8 cellular contexts compared by ENCODE assay signal in genomic region chr13:25114220-25114619, GRCh38. TPM values are rescaled to one million over a fixed set of nuclear protein-coding genes. Genes with fewer than 3 reads are reported as not detected.
DNase-seq lines count a peak whose midpoint lies in the region; ATAC-seq and TF ChIP-seq lines count a peak whose summit lies in the region.

No MANE protein-coding gene starts in this region.

- peak; percentile 65 for DNase-seq in ACHN
- peak; percentile 72 for DNase-seq in GM13977 (ENCODE audit: low spot score)
- DNase-seq in NCI-H526 (lab: John Stamatoyannopoulos, UW): peak; percentile 86 to 93
- DNase-seq in activated CD4-positive, alpha-beta T cell treated with anti-CD3 and anti-CD28 coated beads, Interleukin-2, amount 50 U/mL, for 1 hour: peak; percentile 41
- peak; percentile 84 for DNase-seq in ecto neural progenitor cell (ENCODE audit: low spot score)
- DNase-seq in lower lobe of right lung: no peak
- DNase-seq in stimulated activated CD8-positive, alpha-beta memory T cell treated with anti-CD3 and anti-CD28 coated beads, Interleukin-15, amount 100 ng/mL, for 48 hours (ENCODE audit: low read depth in 2 of 2): peak; percentile 36 to 55

- H3K4me3 ChIP-seq in lower lobe of right lung: no peak overlapping the region

- no peaks in the 10 kb centered on the region for H3K36me3 ChIP-seq in lower lobe of right lung

- intact Hi-C loops in lower lobe of right lung (cut with DNase I): no loop called here

- in situ Hi-C loops in ACHN (cut with HindIII; ENCODE audit: low pct_ligation_motif_present, low pct_unique_long_range_greater_than_20kb, low sequenced_read_pairs) (no loop called here), GM13977 (cut with MboI; ENCODE audit: low pct_unique_long_range_greater_than_20kb, low sequenced_read_pairs, unreplicated experiment) (no loop called here)

- no peaks in the 10 kb centered on the region for H3K9me3 ChIP-seq in lower lobe of right lung

- peaks cover 7% of the 10 kb centered on the region for H3K27me3 ChIP-seq in lower lobe of right lung (ENCODE audit: low read depth)

- H3K27ac ChIP-seq in lower lobe of right lung: no peak overlapping the region

- TF ChIP-seq CTCF in GM13977 (IDR thresholded peaks at IDR 0.05; ENCODE audit: extremely low read depth, insufficient read depth, missing control alignments): peak; percentile 89
- TF ChIP-seq CTCF in lower lobe of right lung (IDR thresholded peaks at IDR 0.05): peak; percentile 76

- H3K4me1 ChIP-seq in lower lobe of right lung: no peaks in the 10 kb centered on the region

- ATAC-seq in HG03354 (IDR thresholded peaks at IDR 0.05; ENCODE audit: poor library complexity, severe bottlenecking, unreplicated experiment): peak; percentile 74
- ATAC-seq in lower lobe of right lung: peak; percentile 82 to 89

RNA-seq across cellular contexts. Expression of gene PABPC3, which starts 18.3 kb away (rescaled TPM):
- 0.18 TPM for total RNA-seq in lower lobe of right lung

RNA-seq across cellular contexts. Expression of gene AMER2, which starts 57.9 kb away (rescaled TPM):
- total RNA-seq in lower lobe of right lung: not detected
